In the genomic region with DNA sequence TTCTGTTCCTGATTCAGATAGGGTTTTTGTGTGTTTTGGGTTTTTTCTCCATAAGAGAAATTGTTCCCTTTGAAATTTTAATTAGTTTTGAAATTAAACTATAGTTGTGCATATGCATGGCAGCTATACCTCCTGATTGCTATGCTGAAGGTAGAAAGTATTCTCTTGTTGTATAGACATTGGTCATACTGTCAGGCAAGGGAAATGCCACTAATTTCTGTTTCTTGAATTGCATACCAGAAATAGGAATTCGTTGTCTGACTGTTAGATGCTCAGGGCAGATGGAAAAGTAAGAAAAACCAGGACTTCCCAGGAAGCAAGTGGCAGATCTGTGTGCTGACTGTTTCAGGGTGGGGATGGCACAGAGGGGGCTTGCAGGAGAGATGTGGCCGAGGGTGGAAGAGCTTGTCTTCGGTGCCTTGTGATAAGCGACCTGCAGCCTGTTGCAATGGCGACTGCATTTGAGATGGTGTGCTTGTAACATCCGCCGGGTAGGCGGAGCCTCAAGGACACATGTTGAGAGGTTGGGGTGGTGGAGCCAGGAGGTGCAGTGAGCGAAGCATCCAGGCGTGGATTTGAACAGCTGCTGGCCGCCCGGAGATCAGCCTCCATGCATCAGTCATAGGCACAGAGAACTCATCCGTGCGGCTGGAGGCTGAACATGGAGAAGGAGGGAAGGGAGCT, we compare ENCODE assay signal across 1 cellular context.
TF ChIP-seq lines count a peak whose summit lies in the region.

No MANE protein-coding gene starts in this region.

TF ChIP-seq in GM23338, 12 proteins besides CTCF, POLR2A, EP300 and RAD21 (continued from another document):
- TF ChIP-seq ZNF462 (CRISPR knock-in tag; IDR thresholded peaks at IDR 0.05) (no peak), EZH2phosphoT487 (IDR thresholded peaks at IDR 0.05; ENCODE audit: unreplicated experiment) (no peak), JUNB (IDR thresholded peaks at IDR 0.05; ENCODE audit: unreplicated experiment) (no peak), ZNF331 (CRISPR knock-in tag; IDR thresholded peaks at IDR 0.05; ENCODE audit: low read depth) (no peak)
